30 cellular contexts compared by ENCODE assay signal in genomic region chrX:113982766-113983165, GRCh38.
"Had no signal": no experiment of that assay in that cellular context is flagged by ENCODE, and none has a peak within 500 bp of the region (broad histone marks: within the 10 kb centered on the region; RNA-seq: fewer than 3 reads in every experiment).

No MANE protein-coding gene starts in this region.

- H3K9me3 Mint-ChIP-seq: stimulated activated memory B cell treated with anti-CD40 and anti-IgM and Interleukin-4, amounts not matched to agents 10 μg/mL and 1 μg/mL and 100 μg/mL, for 72 hours had no signal

- DNase-seq: naive B cell; naive thymus-derived CD8-positive, alpha-beta T cell; nephron progenitor cell; nucleus accumbens; psoas muscle; right cardiac atrium; right lobe of liver; sigmoid colon; small intestine; stimulated activated CD4-positive, alpha-beta T cell treated with anti-CD3 and anti-CD28 coated beads, Interleukin-12 subunit alpha, Interleukin-12 subunit beta, amount 100 ng/mL, for 4 hours; stimulated activated CD4-positive, alpha-beta T cell treated with anti-CD3 and anti-CD28 coated beads, Interleukin-1b, Interleukin-23, amount 100 ng/mL, for 48 hours; stimulated activated CD4-positive, alpha-beta T cell treated with anti-CD3 and anti-CD28 coated beads, Interleukin-4, amount 100 ng/mL, for 1 hour; stimulated activated CD4-positive, alpha-beta T cell treated with anti-CD3 and anti-CD28 coated beads, Interleukin-4, amount 100 ng/mL, for 4 hours; stimulated activated CD8-positive, alpha-beta memory T cell treated with anti-CD3 and anti-CD28 coated beads, Interleukin-4, amount 100 ng/mL, for 48 hours; stimulated activated naive CD4-positive, alpha-beta T cell; stimulated activated naive CD8-positive, alpha-beta T cell treated with anti-CD3 and anti-CD28 coated beads, Interleukin-15, amount 100 ng/mL, for 72 hours; stimulated activated naive CD8-positive, alpha-beta T cell treated with anti-CD3 and anti-CD28 coated beads, Interleukin-15, Interleukin-2, amounts not matched to agents 100 U/mL and 50 U/mL, for 24 hours; substantia nigra; testis; tibial artery; trophoblast cell; upper lobe of left lung had no signal

- H3K27me3 Mint-ChIP-seq: naive B cell; naive thymus-derived CD8-positive, alpha-beta T cell; natural killer cell treated with Interleukin-12 subunit alpha and Interleukin-12 subunit beta and Interleukin-15 and Interleukin-18, amount 100 ng/mL, for 72 hours; stimulated activated memory B cell treated with anti-CD40 and anti-IgM and Interleukin-4, amounts not matched to agents 10 μg/mL and 1 μg/mL and 100 μg/mL, for 72 hours; stimulated activated naive CD8-positive, alpha-beta T cell treated with anti-CD3 and anti-CD28 coated beads, Interleukin-15, amount 100 ng/mL, for 72 hours had no signal

- H3K4me1 Mint-ChIP-seq: nephron progenitor cell; neural crest cell; stimulated activated naive CD8-positive, alpha-beta T cell treated with anti-CD3 and anti-CD28 coated beads, Interleukin-15, amount 100 ng/mL, for 72 hours had no signal

- H3K9me3 ChIP-seq: neutrophil, psoas muscle, right lobe of liver, sigmoid colon, suprapubic skin, testis, tibial artery, upper lobe of left lung, vagina had no signal

- H3K36me3 Mint-ChIP-seq: naive B cell; naive thymus-derived CD8-positive, alpha-beta T cell; natural killer cell treated with Interleukin-12 subunit alpha and Interleukin-12 subunit beta and Interleukin-15 and Interleukin-18, amount 100 ng/mL, for 72 hours; stimulated activated memory B cell treated with anti-CD40 and anti-IgM and Interleukin-4, amounts not matched to agents 10 μg/mL and 1 μg/mL and 100 μg/mL, for 72 hours had no signal

- ATAC-seq: naive thymus-derived CD8-positive, alpha-beta T cell; natural killer cell treated with Interleukin-12 subunit alpha and Interleukin-12 subunit beta and Interleukin-15 and Interleukin-18, amount 100 ng/mL, for 72 hours; psoas muscle; right cardiac atrium; right lobe of liver; stimulated activated memory B cell treated with anti-CD40 and anti-IgM and Interleukin-4, amounts not matched to agents 10 μg/mL and 1 μg/mL and 100 μg/mL, for 72 hours; stimulated activated naive CD8-positive, alpha-beta T cell treated with anti-CD3 and anti-CD28 coated beads, Interleukin-15, amount 100 ng/mL, for 72 hours; stimulated activated naive CD8-positive, alpha-beta T cell treated with anti-CD3 and anti-CD28 coated beads, Interleukin-15, Interleukin-2, amounts not matched to agents 100 U/mL and 50 U/mL, for 24 hours had no signal

- FAIRE-seq: small intestine, urothelium cell line had no signal

- H3K4me3 Mint-ChIP-seq: naive B cell; naive thymus-derived CD8-positive, alpha-beta T cell; natural killer cell treated with Interleukin-12 subunit alpha and Interleukin-12 subunit beta and Interleukin-15 and Interleukin-18, amount 100 ng/mL, for 72 hours; nephron progenitor cell; neural crest cell; stimulated activated memory B cell treated with anti-CD40 and anti-IgM and Interleukin-4, amounts not matched to agents 10 μg/mL and 1 μg/mL and 100 μg/mL, for 72 hours; stimulated activated naive CD8-positive, alpha-beta T cell treated with anti-CD3 and anti-CD28 coated beads, Interleukin-15, amount 100 ng/mL, for 72 hours had no signal

- H3K79me2 ChIP-seq: parathyroid adenoma had no signal

- H2AFZ ChIP-seq: parathyroid adenoma had no signal

- H3K4me3 ChIP-seq: psoas muscle, right lobe of liver, sigmoid colon, suprapubic skin, testis, tibial artery, upper lobe of left lung, vagina had no signal

- H3K27me3 ChIP-seq: neutrophil, right lobe of liver, sigmoid colon, suprapubic skin, testis, tibial artery, upper lobe of left lung, vagina had no signal

- H3K27ac ChIP-seq: neutrophil, parathyroid adenoma, psoas muscle, right lobe of liver, sigmoid colon, suprapubic skin, testis, tibial artery, upper lobe of left lung, vagina had no signal

- H3K4me1 ChIP-seq: parathyroid adenoma, psoas muscle, right lobe of liver, sigmoid colon, suprapubic skin, testis, tibial artery, upper lobe of left lung, vagina had no signal

- H3K27ac Mint-ChIP-seq: naive B cell; naive thymus-derived CD8-positive, alpha-beta T cell; natural killer cell treated with Interleukin-12 subunit alpha and Interleukin-12 subunit beta and Interleukin-15 and Interleukin-18, amount 100 ng/mL, for 72 hours; nephron progenitor cell; stimulated activated memory B cell treated with anti-CD40 and anti-IgM and Interleukin-4, amounts not matched to agents 10 μg/mL and 1 μg/mL and 100 μg/mL, for 72 hours; stimulated activated naive CD8-positive, alpha-beta T cell treated with anti-CD3 and anti-CD28 coated beads, Interleukin-15, amount 100 ng/mL, for 72 hours had no signal

- H3K9ac ChIP-seq: parathyroid adenoma had no signal

- H3K36me3 ChIP-seq: neutrophil, right lobe of liver, sigmoid colon, suprapubic skin, tibial artery, upper lobe of left lung, vagina had no signal
